9 cellular contexts compared by ENCODE assay signal in genomic region chrX:12770440-12770839, GRCh38. TPM values are rescaled to one million over a fixed set of nuclear protein-coding genes. Genes with fewer than 3 reads are reported as not detected.
A peak's percentile ranks its signal among the peaks of the same experiment; 100 is the strongest.
DNase-seq lines count a peak whose midpoint lies in the region; ATAC-seq, FAIRE-seq and TF ChIP-seq lines count a peak whose summit lies in the region.
"Had no signal": no experiment of that assay in that cellular context is flagged by ENCODE, and none has a peak within 500 bp of the region (broad histone marks: within the 10 kb centered on the region; RNA-seq: fewer than 3 reads in every experiment).

No MANE protein-coding gene starts in this region.

- H3K27me3 ChIP-seq in H1 (replicated peaks in 1 of 4; ENCODE audit: control insufficient read depth in 3 of 4, extremely low read depth in 1 of 4, insufficient read depth in 3 of 4, low read length in 3 of 4) (no peaks in the 10 kb centered on the region), MG63 (no peaks in the 10 kb centered on the region)

- no peak overlapping the region for H2BK15ac ChIP-seq in H1 (ENCODE audit: low read length)

- FAIRE-seq in H1 (lab: Jason Lieb, UNC), result peak; percentile 55

- no peak overlapping the region for H2AK5ac ChIP-seq in H1 (ENCODE audit: low read depth, low read length)

- H3K23ac ChIP-seq in H1 (ENCODE audit: insufficient read length), result no peak overlapping the region

- no peaks in the 10 kb centered on the region for H3K23me2 ChIP-seq in H1 (ENCODE audit: low read depth, low read length)

- 80% methylated on average over 5 of the region's 5 CpGs; no CpG with 5 or more reads in 1 of the 2 experiments for WGBS in H1 (ENCODE audit: extremely low coverage in 1 of 2, insufficient coverage in 1 of 2, insufficient read length in 1 of 2, insufficient replicate concordance in 2 of 2, low coverage in 1 of 2, low lambda C conversion rate in 2 of 2, missing lambda C conversion rate in 1 of 2), 2 experiments

- H3K27me3 Mint-ChIP-seq in activated naive CD8-positive, alpha-beta T cell, result peaks cover 3% of the 10 kb centered on the region
- H3K27me3 Mint-ChIP-seq in activated naive CD8-positive, alpha-beta T cell treated with anti-CD3 and anti-CD28 coated beads for 36 hours, result peaks cover 18% of the 10 kb centered on the region

- no peak overlapping the region for H3K4me3 ChIP-seq in H1 (ENCODE audit: extremely low read depth in 1 of 4, insufficient read depth in 2 of 4, low read depth in 3 of 4, low read length in 4 of 4)
- H3K4me3 ChIP-seq in MG63, result no peak overlapping the region

- no peaks in the 10 kb centered on the region for H3K4me1 ChIP-seq in H1 (replicated peaks in 1 of 4; ENCODE audit: control insufficient read depth in 3 of 4, insufficient read depth in 4 of 4, low read length in 3 of 4)

- no peak overlapping the region for H2AFZ ChIP-seq in H1 (ENCODE audit: low read length)

- no peak overlapping the region for H4K5ac ChIP-seq in H1 (ENCODE audit: insufficient read length, low read depth, low read length)

- no peak overlapping the region for H2BK5ac ChIP-seq in H1 (ENCODE audit: low read depth, low read length)

- TF ChIP-seq POLR2A in H1 (IDR thresholded peaks at IDR 0.05; ENCODE audit: control extremely low read depth in 1 of 2, low read depth in 2 of 2, low read length in 2 of 2), result no peak

- CTCF ChIA-PET in H1 (lab: Charles Lee; ENCODE audit: partially characterized antibody), result interaction anchor here (0.6 to 3.9 kb wide), 27 partner anchors 9 to 728 kb away, joined by 3 to 43 read pairs (median 4); partner anchors contain the start of gene PRPS2

- no peak overlapping the region for H3K9ac ChIP-seq in H1 (replicated peaks in 1 of 4; ENCODE audit: extremely low read depth in 1 of 4, low read depth in 3 of 4, low read length in 3 of 4)

- no peaks in the 10 kb centered on the region for H3K79me1 ChIP-seq in H1 (ENCODE audit: low read depth, low read length)

- H3K36me3 Mint-ChIP-seq in activated naive CD8-positive, alpha-beta T cell, result no peaks in the 10 kb centered on the region
- no peaks in the 10 kb centered on the region for H3K36me3 Mint-ChIP-seq in activated naive CD8-positive, alpha-beta T cell treated with anti-CD3 and anti-CD28 coated beads for 36 hours
- H3K36me3 Mint-ChIP-seq: activated naive CD8-positive, alpha-beta T cell treated with anti-CD3 and anti-CD28 coated beads, Interleukin-2, amount 10 ng/mL, durations not matched to agents 7 days and 5 days had no signal

- H4K20me1 ChIP-seq in H1 (replicated peaks in 1 of 2; ENCODE audit: control insufficient read depth in 1 of 2, insufficient read depth in 2 of 2, low read length in 2 of 2), result no peaks in the 10 kb centered on the region

- H3K36me3 ChIP-seq in H1 (ENCODE audit: control insufficient read depth in 2 of 4, insufficient read depth in 4 of 4, low read length in 3 of 4), result no peaks in the 10 kb centered on the region
- no peaks in the 10 kb centered on the region for H3K36me3 ChIP-seq in MG63

- POLR2A ChIA-PET in H1 (lab: Charles Lee; ENCODE audit: partially characterized antibody), result no interaction called here

- no peak overlapping the region for H2BK12ac ChIP-seq in H1 (ENCODE audit: low read depth, low read length)

- no peak overlapping the region for H3K14ac ChIP-seq in H1 (ENCODE audit: insufficient read length)

- no peak overlapping the region for H4K8ac ChIP-seq in H1 (ENCODE audit: extremely low read depth, insufficient read depth, low read length)

- peaks cover 9% of the 10 kb centered on the region for H3K4me1 Mint-ChIP-seq in activated naive CD8-positive, alpha-beta T cell (ENCODE audit: low read depth)
- peaks cover 4% of the 10 kb centered on the region for H3K4me1 Mint-ChIP-seq in activated naive CD8-positive, alpha-beta T cell treated with anti-CD3 and anti-CD28 coated beads for 36 hours

- no peak overlapping the region for H3K18ac ChIP-seq in H1 (ENCODE audit: extremely low read depth, low read length)

- H2BK20ac ChIP-seq in H1 (ENCODE audit: low read length), result no peak overlapping the region

- no peak for TF ChIP-seq EP300 in H1 (IDR thresholded peaks at IDR 0.05; ENCODE audit: borderline replicate concordance in 1 of 2, low read depth in 2 of 2, low read length in 2 of 2)

- no peaks in the 10 kb centered on the region for H3K9me3 ChIP-seq in H1 (ENCODE audit: insufficient read depth in 2 of 2, low read depth in 1 of 2, low read length in 1 of 2)
- H3K9me3 ChIP-seq in MG63, result no peaks in the 10 kb centered on the region

- no peaks in the 10 kb centered on the region for H3K9me3 Mint-ChIP-seq in activated naive CD8-positive, alpha-beta T cell (ENCODE audit: low read depth)
- no peaks in the 10 kb centered on the region for H3K9me3 Mint-ChIP-seq in activated naive CD8-positive, alpha-beta T cell treated with anti-CD3 and anti-CD28 coated beads for 36 hours
- H3K9me3 Mint-ChIP-seq: activated naive CD8-positive, alpha-beta T cell treated with anti-CD3 and anti-CD28 coated beads, Interleukin-2, amount 10 ng/mL, durations not matched to agents 7 days and 5 days had no signal

- no peak overlapping the region for H3K4ac ChIP-seq in H1 (replicated peaks; ENCODE audit: insufficient read length, low read depth, low read length)

- no peak for DNase-seq in activated naive CD8-positive, alpha-beta T cell treated with anti-CD3 and anti-CD28 coated beads for 36 hours
- DNase-seq in NCI-H526 treated with DMSO at 0.1 percent for 48 hours (lab: John Stamatoyannopoulos, UW) (peak; percentile 17), H1 (ENCODE audit: low read depth in 1 of 2, low spot score in 2 of 2) (no peak), pons (ENCODE audit: low spot score) (peak; percentile 22), MG63 (no peak), iPS-NIHi7 (ENCODE audit: extremely low spot score) (no peak)
- DNase-seq: activated naive CD8-positive, alpha-beta T cell treated with anti-CD3 and anti-CD28 coated beads, Interleukin-2, amount 10 ng/mL, durations not matched to agents 7 days and 5 days had no signal

- H3K4me3 Mint-ChIP-seq in activated naive CD8-positive, alpha-beta T cell, result peak overlapping the region; percentile 30
- H3K4me3 Mint-ChIP-seq in activated naive CD8-positive, alpha-beta T cell treated with anti-CD3 and anti-CD28 coated beads for 36 hours, result no peak overlapping the region

- no peak overlapping the region for H3K4me2 ChIP-seq in H1 (ENCODE audit: insufficient read depth in 1 of 2, low read depth in 2 of 2, low read length in 2 of 2)

- H4K91ac ChIP-seq in H1 (replicated peaks; ENCODE audit: insufficient read length, low read length), result no peak overlapping the region

- peak in 1 of 3 experiments; percentile 14; a peak in 1 of 4 replicates for TF ChIP-seq CTCF in H1 (IDR thresholded peaks at IDR 0.05; ENCODE audit: control extremely low read depth in 1 of 3, insufficient read depth in 1 of 3, low read depth in 1 of 3, low read length in 3 of 3)

- no peak for TF ChIP-seq RAD21 in H1 (IDR thresholded peaks at IDR 0.05 in 1 of 2, conservative IDR thresholded peaks at IDR 0.05 in 1 of 2; ENCODE audit: low read depth in 2 of 2, low read length in 2 of 2)

- H2BK120ac ChIP-seq in H1 (replicated peaks; ENCODE audit: low read depth, low read length), result no peak overlapping the region

- ATAC-seq in GM19455 (IDR thresholded peaks at IDR 0.05; ENCODE audit: unreplicated experiment), result no peak

- no peaks in the 10 kb centered on the region for H3K79me2 ChIP-seq in H1 (ENCODE audit: control insufficient read depth in 1 of 2, insufficient read depth in 2 of 2, low read length in 2 of 2)

- H3K27ac ChIP-seq in H1 (ENCODE audit: low read depth, low read length), result no peak overlapping the region

- no peak overlapping the region for H3K56ac ChIP-seq in H1 (replicated peaks; ENCODE audit: insufficient read length, low read depth, low read length)

- no peak overlapping the region for H3K27ac Mint-ChIP-seq in activated naive CD8-positive, alpha-beta T cell
- H3K27ac Mint-ChIP-seq in activated naive CD8-positive, alpha-beta T cell treated with anti-CD3 and anti-CD28 coated beads for 36 hours, result no peak overlapping the region
- H3K27ac Mint-ChIP-seq: activated naive CD8-positive, alpha-beta T cell treated with anti-CD3 and anti-CD28 coated beads, Interleukin-2, amount 10 ng/mL, durations not matched to agents 7 days and 5 days had no signal

TF ChIP-seq in H1, 55 proteins besides CTCF, POLR2A, EP300 and RAD21 (continues in another document):
- TF ChIP-seq BCL11A (IDR thresholded peaks at IDR 0.05; ENCODE audit: low read depth in 2 of 2, low read length in 2 of 2), result no peak

RNA-seq across cellular contexts. Expression of gene PRPS2, which starts 20.8 kb away (rescaled TPM):
- total RNA-seq in activated naive CD8-positive, alpha-beta T cell treated with anti-CD3 and anti-CD28 coated beads for 36 hours, result 100 to 1,000 TPM; 119 to 123 TPM
- total RNA-seq in H1 (2021; fragmentation: NEBNext Ultra II Directional; extraction: Animal tissue kit (Norgen Biotek cat#: 25700)), result 29.0 and 31.4 TPM in 2 replicates
- polyA plus RNA-seq in H1 (2011; rRNA removed), result 11.8 and 17.8 TPM in 2 replicates
- 16.1 TPM for polyA plus RNA-seq in H1 (2011; cell fraction: cytosol; rRNA removed)
- 16.9 TPM for polyA plus RNA-seq in H1 (2011; cell fraction: nucleus; rRNA removed)
- 23.7 to 30.1 TPM (median 25.7 TPM) in 4 replicates for polyA plus RNA-seq in H1 (2012, experiment 1 of 2)
- 2.3 TPM for polyA plus RNA-seq in H1 (2012, experiment 2 of 2)
- 12.2 TPM for polyA plus RNA-seq in H1 (2013, experiment 1 of 2)
- 12.1 TPM for polyA plus RNA-seq in H1 (2013, experiment 2 of 2)
- 28.9 TPM in 2 replicates for polyA minus RNA-seq in H1 (2011; rRNA and poly(A)+ RNA removed)
- 35.8 TPM for polyA minus RNA-seq in H1 (2011; cell fraction: cytosol; rRNA and poly(A)+ RNA removed)
- polyA minus RNA-seq in H1 (2011; cell fraction: nucleus; rRNA and poly(A)+ RNA removed), result 21.7 TPM
- total RNA-seq in MG63 (2014; rRNA removed; shearing (Covaris generic); ENCODE audit: low replicate concordance), result 67.4 and 84.2 TPM in 2 replicates

Comparison
In these comparisons a context has a peak if more than half of its experiments do, and no peak if none do; other contexts are left out.
1. DNase-seq: peak in NCI-H526 treated with DMSO at 0.1 percent for 48 hours (single experiment) and pons (single experiment); none in activated naive CD8-positive, alpha-beta T cell treated with anti-CD3 and anti-CD28 coated beads for 36 hours (single experiment), H1 (0 of 2), MG63 (single experiment) and iPS-NIHi7 (single experiment).